ENCODE assay signal across 11 cellular contexts in the genomic region with DNA sequence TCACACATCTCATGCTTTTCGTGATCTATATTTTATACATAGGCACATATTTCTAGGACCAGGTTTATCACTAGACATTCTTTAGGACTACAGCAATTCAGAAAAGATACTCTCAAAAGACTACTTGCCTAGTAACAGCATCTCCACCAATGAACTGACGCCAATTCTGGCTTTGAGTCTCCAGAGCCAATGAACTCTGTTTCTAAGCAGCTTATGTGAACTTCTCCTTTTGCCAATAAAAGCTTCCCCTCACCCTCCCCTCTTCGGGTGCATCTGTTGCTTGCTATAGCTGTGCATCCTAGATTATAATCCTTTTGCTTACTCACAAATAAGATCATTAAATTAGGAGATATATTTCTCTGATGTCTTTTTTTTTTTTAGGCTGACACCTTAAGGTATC. TPM values are rescaled to one million over a fixed set of nuclear protein-coding genes. Genes with fewer than 3 reads are reported as not detected.
DNase-seq lines count a peak whose midpoint lies in the region; TF ChIP-seq lines count a peak whose summit lies in the region.
"Had no signal": no experiment of that assay in that cellular context is flagged by ENCODE, and none has a peak within 500 bp of the region (broad histone marks: within the 10 kb centered on the region; RNA-seq: fewer than 3 reads in every experiment).

No MANE protein-coding gene starts in this region.

- no peaks in the 10 kb centered on the region for H3K9me3 Mint-ChIP-seq in activated naive CD4-positive, alpha-beta T cell treated with anti-CD3 and anti-CD28 coated beads, Interleukin-2, amount 10 ng/mL, durations not matched to agents 7 days and 5 days
- H3K9me3 Mint-ChIP-seq: activated CD4-positive, alpha-beta T cell treated with anti-CD3 and anti-CD28 coated beads, Interleukin-2, amount 10 ng/mL, durations not matched to agents 24 days and 14 days; natural killer cell; type B pancreatic cell had no signal

- no peaks in the 10 kb centered on the region for H3K9me3 ChIP-seq in AG04450 (ENCODE audit: control insufficient read depth, insufficient read depth, low read length)

- POLR2A ChIA-PET in AG04450 (lab: Yijun Ruan, JAX), result interaction anchor here (0.6 kb wide), 1 partner anchor 363 kb away, joined by 3 read pairs; no protein-coding TSS in a partner anchor

- no peaks in the 10 kb centered on the region for H3K36me3 Mint-ChIP-seq in activated naive CD4-positive, alpha-beta T cell treated with anti-CD3 and anti-CD28 coated beads, Interleukin-2, amount 10 ng/mL, durations not matched to agents 7 days and 5 days
- H3K36me3 Mint-ChIP-seq: natural killer cell had no signal

- no peak overlapping the region for H3K27ac ChIP-seq in AG04450 (ENCODE audit: low read depth, low read length)

- in situ Hi-C loops in ACHN (cut with HindIII; ENCODE audit: low pct_ligation_motif_present, low pct_unique_long_range_greater_than_20kb, low sequenced_read_pairs), result no loop called here

- CTCF ChIA-PET in AG04450 (lab: Charles Lee), result interaction anchor here (1.2 kb wide), 1 partner anchor 40 kb away, joined by 3 read pairs; no protein-coding TSS in a partner anchor
- CTCF ChIA-PET in activated naive CD4-positive, alpha-beta T cell treated with anti-CD3 and anti-CD28 coated beads, Interleukin-2, amount 10 ng/mL, durations not matched to agents 7 days and 5 days (lab: Charles Lee), result no interaction called here

- no peak overlapping the region for H3K4me3 ChIP-seq in AG04450 (ENCODE audit: low read depth, low read length)
- H3K4me3 ChIP-seq in fibroblast of mammary gland (ENCODE audit: control insufficient read depth, low read depth, low read length), result no peak overlapping the region

- DNase-seq in AG04450 (ENCODE audit: low read depth, low spot score), result peak; percentile 6
- peak; percentile 45 for DNase-seq in GM20000 (ENCODE audit: low spot score)
- peak; percentile 45 for DNase-seq in NAMALWA (ENCODE audit: low spot score)
- peak; percentile 15 for DNase-seq in fibroblast of mammary gland (ENCODE audit: low read depth)
- DNase-seq in activated naive CD4-positive, alpha-beta T cell treated with anti-CD3 and anti-CD28 coated beads, Interleukin-2, amount 10 ng/mL, durations not matched to agents 7 days and 5 days, result no peak
- DNase-seq in ACHN, result no peak
- DNase-seq in stimulated activated CD4-positive, alpha-beta T cell treated with anti-CD3 and anti-CD28 coated beads, Interleukin-1b, Interleukin-23, amount 100 ng/mL, for 48 hours, result no peak
- DNase-seq in NCI-H1092 treated with DMSO at 0.1 percent for 48 hours (lab: John Stamatoyannopoulos, UW), result no peak
- DNase-seq: activated CD4-positive, alpha-beta T cell treated with anti-CD3 and anti-CD28 coated beads, Interleukin-2, amount 10 ng/mL, durations not matched to agents 24 days and 14 days; natural killer cell had no signal

- TF ChIP-seq CTCF in AG04450 (IDR thresholded peaks at IDR 0.05; ENCODE audit: low read depth, low read length) (no peak), GM20000 (IDR thresholded peaks at IDR 0.05; ENCODE audit: extremely low read depth, missing control alignments) (no peak), fibroblast of mammary gland (conservative IDR thresholded peaks at IDR 0.05; ENCODE audit: control insufficient read depth, insufficient read depth, low read depth, low read length) (no peak)

- H3K27me3 ChIP-seq in AG04450 (ENCODE audit: control insufficient read depth, insufficient read depth, low read length), result peaks cover 10% of the 10 kb centered on the region

- H3K4me3 Mint-ChIP-seq in activated naive CD4-positive, alpha-beta T cell treated with anti-CD3 and anti-CD28 coated beads, Interleukin-2, amount 10 ng/mL, durations not matched to agents 7 days and 5 days, result no peak overlapping the region
- H3K4me3 Mint-ChIP-seq: activated CD4-positive, alpha-beta T cell treated with anti-CD3 and anti-CD28 coated beads, Interleukin-2, amount 10 ng/mL, durations not matched to agents 24 days and 14 days; natural killer cell; type B pancreatic cell had no signal

- H3K4me1 Mint-ChIP-seq in activated naive CD4-positive, alpha-beta T cell treated with anti-CD3 and anti-CD28 coated beads, Interleukin-2, amount 10 ng/mL, durations not matched to agents 7 days and 5 days, result no peaks in the 10 kb centered on the region
- H3K4me1 Mint-ChIP-seq: activated CD4-positive, alpha-beta T cell treated with anti-CD3 and anti-CD28 coated beads, Interleukin-2, amount 10 ng/mL, durations not matched to agents 24 days and 14 days; natural killer cell had no signal

- H3K27ac Mint-ChIP-seq in activated naive CD4-positive, alpha-beta T cell treated with anti-CD3 and anti-CD28 coated beads, Interleukin-2, amount 10 ng/mL, durations not matched to agents 7 days and 5 days, result no peak overlapping the region
- H3K27ac Mint-ChIP-seq: activated CD4-positive, alpha-beta T cell treated with anti-CD3 and anti-CD28 coated beads, Interleukin-2, amount 10 ng/mL, durations not matched to agents 24 days and 14 days; natural killer cell; type B pancreatic cell had no signal

- no peaks in the 10 kb centered on the region for H3K27me3 Mint-ChIP-seq in activated naive CD4-positive, alpha-beta T cell treated with anti-CD3 and anti-CD28 coated beads, Interleukin-2, amount 10 ng/mL, durations not matched to agents 7 days and 5 days

RNA-seq across cellular contexts. Expression of a gene that starts 11.4 kb away (rescaled TPM):
- 0.04 TPM in 1 of 2 replicates, not detected in the other for polyA plus RNA-seq in AG04450 (2011; rRNA removed)
- polyA minus RNA-seq in AG04450 (2011; rRNA and poly(A)+ RNA removed), result not detected in 2 replicates

Comparison
In these comparisons a context has a peak if more than half of its experiments do, and no peak if none do; other contexts are left out.
1. DNase-seq: peak in AG04450 (single experiment), GM20000 (single experiment), NAMALWA (single experiment) and fibroblast of mammary gland (single experiment); none in activated naive CD4-positive, alpha-beta T cell treated with anti-CD3 and anti-CD28 coated beads, Interleukin-2, amount 10 ng/mL, durations not matched to agents 7 days and 5 days (single experiment), ACHN (single experiment), stimulated activated CD4-positive, alpha-beta T cell treated with anti-CD3 and anti-CD28 coated beads, Interleukin-1b, Interleukin-23, amount 100 ng/mL, for 48 hours (single experiment) and NCI-H1092 treated with DMSO at 0.1 percent for 48 hours (single experiment).